Comparison of ENCODE assay signal across 8 cellular contexts in the genomic region with DNA sequence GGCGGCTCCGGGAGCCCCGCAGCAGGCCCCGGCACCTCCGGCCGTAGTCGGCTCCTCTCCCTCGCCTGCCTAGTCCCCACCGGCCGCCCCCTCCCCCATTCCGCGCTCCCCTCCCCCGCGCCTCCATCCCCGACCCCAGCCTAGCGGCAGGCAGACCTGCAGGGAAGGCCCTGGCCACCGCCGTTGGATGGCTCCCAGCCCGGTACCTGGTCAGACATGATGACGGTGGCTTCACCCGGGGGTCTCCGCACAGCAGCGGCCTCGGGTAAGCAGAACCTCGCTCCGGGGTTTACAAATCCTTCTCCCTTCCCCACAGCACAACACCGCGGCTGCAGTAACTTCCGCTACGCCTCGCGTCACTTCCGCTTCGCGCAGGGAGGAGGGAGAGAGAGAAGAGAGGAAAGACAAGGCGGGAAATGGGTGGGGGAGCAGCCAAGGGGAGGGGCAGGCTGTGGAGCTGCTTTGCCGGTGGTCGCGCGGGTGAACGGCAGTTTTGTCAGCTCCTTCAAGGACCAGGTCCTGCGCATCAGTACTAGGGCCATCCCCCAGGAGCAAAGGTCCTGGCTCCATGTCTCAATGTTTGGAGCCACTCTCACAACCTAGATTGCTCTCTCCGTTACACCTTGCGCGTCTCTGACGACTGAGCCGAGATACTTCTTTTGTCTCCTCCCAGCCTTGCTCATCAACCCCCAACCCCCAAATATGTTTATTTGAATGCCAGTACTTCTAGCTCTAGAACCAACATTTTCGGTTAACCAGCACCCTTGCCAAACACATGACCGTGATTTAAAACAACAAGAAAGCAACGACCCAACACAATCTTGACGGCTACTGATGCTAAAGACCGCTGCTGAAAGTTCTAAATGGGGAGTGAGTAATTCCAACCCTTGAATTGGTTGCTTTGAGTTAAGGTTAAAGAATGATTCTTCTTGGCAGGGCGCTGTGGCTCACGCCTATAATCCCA.
DNase-seq lines count a peak whose midpoint lies in the region; ATAC-seq and FAIRE-seq lines count a peak whose summit lies in the region.

Gene SUMO1 (minus strand): TSS at position 364 of the 964 bp plus-strand sequence. CDS start 146 bp downstream, at position 218.

- H3K4me3 Mint-ChIP-seq in effector memory CD8-positive, alpha-beta T cell, result peak within 1 kb of the TSS; percentile 97 to 98

- H3K4me1 Mint-ChIP-seq in effector memory CD8-positive, alpha-beta T cell (ENCODE audit: low read depth in 2 of 2), result peaks cover 17 to 29% of the 10 kb centered on the region in 2 donors

- H3K27me3 Mint-ChIP-seq in effector memory CD8-positive, alpha-beta T cell, result no peaks in the 10 kb centered on the region

- peak; percentile 96 for ATAC-seq in GM21367 (IDR thresholded peaks at IDR 0.05; ENCODE audit: unreplicated experiment)
- peak; percentile 96 for ATAC-seq in effector memory CD8-positive, alpha-beta T cell (replicated peaks)

- H3K27ac Mint-ChIP-seq in effector memory CD8-positive, alpha-beta T cell, result peak within 1 kb of the TSS; percentile 97 to 99

- peak; percentile 90 for DNase-seq in COLO829 (ENCODE audit: low spot score)
- DNase-seq in HTR-8/SVneo (ENCODE audit: insufficient read length, low spot score), result peak; percentile 88
- peak; percentile 87 for DNase-seq in NOMO-1 treated with DMSO at 0.1 percent for 48 hours (lab: John Stamatoyannopoulos, UW; ENCODE audit: unreplicated experiment)
- peak; percentile 72 to 83 (median 79) for DNase-seq in activated CD8-positive, alpha-beta memory T cell treated with anti-CD3 and anti-CD28 coated beads for 48 hours (ENCODE audit: low read depth in 2 of 3, low spot score in 2 of 3)
- DNase-seq in effector memory CD8-positive, alpha-beta T cell, result peak; percentile 87 to 90 (median 89)
- peak; percentile 98 for DNase-seq in medulla oblongata (ENCODE audit: extremely low spot score)
- DNase-seq in stimulated activated CD8-positive, alpha-beta memory T cell treated with anti-CD3 and anti-CD28 coated beads, Interleukin-12 subunit alpha, Interleukin-12 subunit beta, amount 100 ng/mL, for 1 hour (ENCODE audit: low read depth), result peak; percentile 85

- peaks cover 17% of the 10 kb centered on the region for H3K36me3 Mint-ChIP-seq in effector memory CD8-positive, alpha-beta T cell (ENCODE audit: insufficient read depth)

- H3K9me3 Mint-ChIP-seq in effector memory CD8-positive, alpha-beta T cell, result no peaks in the 10 kb centered on the region

- FAIRE-seq in HTR-8/SVneo (lab: Jason Lieb, UNC), result peak; percentile 95

Comparison
In these comparisons a context has a peak if more than half of its experiments do, and no peak if none do; other contexts are left out.
1. Peak in every context shown above with its lines: DNase-seq and ATAC-seq.